In the genomic region with DNA sequence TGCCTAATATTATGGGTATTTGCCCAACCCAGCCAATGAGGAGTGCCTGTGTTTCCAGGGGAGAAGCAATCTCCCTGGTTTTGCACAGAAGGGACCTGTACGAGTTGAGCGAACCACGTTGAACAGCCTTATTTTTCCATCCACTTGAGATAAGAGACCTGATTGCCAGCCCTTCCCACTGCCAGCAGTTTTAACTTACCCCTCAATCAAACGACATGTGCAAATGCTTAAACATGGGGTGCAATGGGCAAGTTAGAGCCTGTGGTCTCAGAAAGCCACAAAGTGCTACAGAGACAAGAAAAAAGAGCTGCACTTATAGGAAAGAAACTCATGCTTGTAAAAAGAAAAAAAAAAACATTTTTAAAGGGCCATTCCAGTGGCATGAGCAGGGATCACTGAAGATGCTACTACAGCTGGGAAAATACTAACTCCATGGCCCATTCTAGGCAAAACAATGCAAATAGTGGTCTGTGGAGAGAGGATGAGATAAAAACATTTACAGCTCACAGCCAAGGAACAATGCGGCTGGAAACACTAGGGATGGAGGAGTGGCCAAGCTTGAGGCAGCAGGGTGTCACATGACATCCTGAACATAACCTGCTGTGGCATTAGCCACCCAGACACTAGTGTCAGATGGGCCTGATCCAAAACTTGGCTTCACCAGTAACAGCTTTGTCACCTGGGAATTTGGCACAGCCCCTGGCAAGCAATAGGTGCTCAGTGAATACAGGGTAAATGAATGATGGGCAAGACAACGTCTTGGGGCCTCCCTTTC, we compare ENCODE assay signal across 11 cellular contexts.
A peak's percentile ranks its signal among the peaks of the same experiment; 100 is the strongest.
DNase-seq lines count a peak whose midpoint lies in the region; ATAC-seq and TF ChIP-seq lines count a peak whose summit lies in the region.
"Had no signal": no experiment of that assay in that cellular context is flagged by ENCODE, and none has a peak within 500 bp of the region (broad histone marks: within the 10 kb centered on the region; RNA-seq: fewer than 3 reads in every experiment).

No MANE protein-coding gene starts in this region.

- peaks cover 43% of the 10 kb centered on the region for H3K4me1 Mint-ChIP-seq in activated T-helper 2 cell treated with anti-CD3 and anti-CD28 coated beads, Interferon-gamma antibody, Interleukin-2, Interleukin-4, amounts not matched to agents 10 μg/mL and 5 μg/mL and 100 μg/mL, durations not matched to agents 14 hours and 24 hours and 36 hours (ENCODE audit: low read depth)

- peaks cover 31% of the 10 kb centered on the region for H3F3A ChIP-seq in DOHH2 (ENCODE audit: control insufficient read depth, insufficient read depth)

- H3K9ac ChIP-seq in KMS-11 (no peak overlapping the region), mesendoderm (ENCODE audit: low read length) (no peak overlapping the region)

- intact Hi-C loops in activated T-helper 2 cell treated with anti-CD3 and anti-CD28 coated beads, Interferon-gamma antibody, Interleukin-2, Interleukin-4, amounts not matched to agents 10 μg/mL and 5 μg/mL and 100 μg/mL, durations not matched to agents 14 hours and 24 hours and 36 hours (cut with micrococcal nuclease): loop anchor here (1.0 kb wide), 1 partner anchor 56 kb away; no protein-coding TSS in a partner anchor

- H3K4me1 ChIP-seq in DOHH2 (ENCODE audit: control insufficient read depth, low read length): peaks cover 66% of the 10 kb centered on the region
- H3K4me1 ChIP-seq in KMS-11 (ENCODE audit: low read depth, poor library complexity, severe bottlenecking): peaks cover 65% of the 10 kb centered on the region
- peaks cover 7% of the 10 kb centered on the region for H3K4me1 ChIP-seq in mesendoderm (ENCODE audit: control insufficient read depth, low read depth, low read length)

- H3K27ac ChIP-seq in DOHH2 (ENCODE audit: low read depth, low read length) (peak overlapping the region; percentile 89), KMS-11 (peak overlapping the region; percentile 31; the same call in 1 of the 2 replicates), mesendoderm (ENCODE audit: low read depth, low read length) (peak overlapping the region; percentile 13)
- H3K27ac ChIP-seq: pancreas had no signal

- H3K18ac ChIP-seq in mesendoderm (ENCODE audit: low read length): peak overlapping the region; percentile 39

- no peaks in the 10 kb centered on the region for H3K9me2 ChIP-seq in DOHH2 (replicated peaks; ENCODE audit: control insufficient read depth, low read length)

- H4K20me1 ChIP-seq in DOHH2 (ENCODE audit: control insufficient read depth, insufficient read depth, low read depth, low read length): 0 out of 2 replicates have a peak, but pooled peaks cover 6% of the 10 kb centered on the region
- peaks cover 31% of the 10 kb centered on the region for H4K20me1 ChIP-seq in KMS-11 (ENCODE audit: insufficient read depth)

- no peak overlapping the region for H2AK5ac ChIP-seq in mesendoderm (ENCODE audit: low read length)

- H3K79me1 ChIP-seq in mesendoderm (ENCODE audit: low read length): no peaks in the 10 kb centered on the region

- H4K5ac ChIP-seq in mesendoderm (ENCODE audit: low read length): no peak overlapping the region

- H2BK15ac ChIP-seq in mesendoderm (replicated peaks; ENCODE audit: low read depth): no peak overlapping the region

- H3K27me3 Mint-ChIP-seq in activated T-helper 2 cell treated with anti-CD3 and anti-CD28 coated beads, Interferon-gamma antibody, Interleukin-2, Interleukin-4, amounts not matched to agents 10 μg/mL and 5 μg/mL and 100 μg/mL, durations not matched to agents 14 hours and 24 hours and 36 hours (ENCODE audit: low read depth): no peaks in the 10 kb centered on the region

- H3K36me3 ChIP-seq in DOHH2 (ENCODE audit: control insufficient read depth, low read length): no peaks in the 10 kb centered on the region
- H3K36me3 ChIP-seq in KMS-11 (ENCODE audit: insufficient read depth): no peaks in the 10 kb centered on the region
- no peaks in the 10 kb centered on the region for H3K36me3 ChIP-seq in mesendoderm (ENCODE audit: control insufficient read depth, insufficient read depth, low read length)
- H3K36me3 ChIP-seq: pancreas had no signal

- no CpG with 5 or more reads among the region's 6 CpGs for WGBS in mesendoderm (ENCODE audit: extremely low coverage, insufficient coverage, low lambda C conversion rate)

- peak overlapping the region; percentile 5 for H3K27ac Mint-ChIP-seq in activated T-helper 2 cell treated with anti-CD3 and anti-CD28 coated beads, Interferon-gamma antibody, Interleukin-2, Interleukin-4, amounts not matched to agents 10 μg/mL and 5 μg/mL and 100 μg/mL, durations not matched to agents 14 hours and 24 hours and 36 hours

- ATAC-seq in HG03135 (IDR thresholded peaks at IDR 0.05; ENCODE audit: unreplicated experiment) (no peak), HG03025 (IDR thresholded peaks at IDR 0.05; ENCODE audit: low FRiP score, unreplicated experiment) (no peak), GM21576 (IDR thresholded peaks at IDR 0.05; ENCODE audit: unreplicated experiment) (no peak)

- H3K36me3 Mint-ChIP-seq in activated T-helper 2 cell treated with anti-CD3 and anti-CD28 coated beads, Interferon-gamma antibody, Interleukin-2, Interleukin-4, amounts not matched to agents 10 μg/mL and 5 μg/mL and 100 μg/mL, durations not matched to agents 14 hours and 24 hours and 36 hours (ENCODE audit: low read depth): peaks cover 28% of the 10 kb centered on the region

- peak overlapping the region; percentile 42 for H3K56ac ChIP-seq in mesendoderm (ENCODE audit: low read length)

- H2AFZ ChIP-seq in KMS-11 (ENCODE audit: low read depth): no peak overlapping the region

- no peak for DNase-seq in activated T-helper 2 cell treated with anti-CD3 and anti-CD28 coated beads, Interferon-gamma antibody, Interleukin-2, Interleukin-4, amounts not matched to agents 10 μg/mL and 5 μg/mL and 100 μg/mL, durations not matched to agents 14 hours and 24 hours and 36 hours (ENCODE audit: low spot score)
- peak; percentile 81 for DNase-seq in mesendoderm
- no peak for DNase-seq in stimulated activated CD4-positive, alpha-beta T cell treated with anti-CD3 and anti-CD28 coated beads, Interleukin-4, amount 100 ng/mL, for 1 hour
- DNase-seq: cortex of kidney, MM.1S, pancreas had no signal

- H3K79me2 ChIP-seq in DOHH2 (ENCODE audit: control insufficient read depth, low read length): peaks cover 59% of the 10 kb centered on the region
- H3K79me2 ChIP-seq in KMS-11 (ENCODE audit: insufficient read depth, low read depth): peaks cover 97% of the 10 kb centered on the region
- no peaks in the 10 kb centered on the region for H3K79me2 ChIP-seq in mesendoderm (ENCODE audit: control insufficient read depth, insufficient read depth, low read length)

- no peaks in the 10 kb centered on the region for H3K9me3 ChIP-seq in DOHH2 (ENCODE audit: control insufficient read depth, insufficient read depth, low read length)
- H3K9me3 ChIP-seq: pancreas had no signal

- no peak overlapping the region for H4K8ac ChIP-seq in mesendoderm (ENCODE audit: low read depth, low read length)

- H3K4me3 ChIP-seq in DOHH2 (ENCODE audit: low read length): peak overlapping the region; percentile 53
- no peak overlapping the region for H3K4me3 ChIP-seq in KMS-11 (IDR thresholded peaks at IDR 0.05; ENCODE audit: insufficient read depth, low read depth, low read length)
- no peak overlapping the region for H3K4me3 ChIP-seq in mesendoderm (ENCODE audit: low read length)
- H3K4me3 ChIP-seq: pancreas had no signal

- peak overlapping the region; percentile 64 for H2BK5ac ChIP-seq in mesendoderm (ENCODE audit: low read length)

- H3K4me2 ChIP-seq in DOHH2 (ENCODE audit: low read length): peak overlapping the region; percentile 60
- H3K4me2 ChIP-seq in KMS-11: peak overlapping the region; percentile 26; the same call in 1 of the 2 replicates
- H3K4me2 ChIP-seq in mesendoderm (ENCODE audit: low read length): no peak overlapping the region

- no peaks in the 10 kb centered on the region for H3K9me3 Mint-ChIP-seq in activated T-helper 2 cell treated with anti-CD3 and anti-CD28 coated beads, Interferon-gamma antibody, Interleukin-2, Interleukin-4, amounts not matched to agents 10 μg/mL and 5 μg/mL and 100 μg/mL, durations not matched to agents 14 hours and 24 hours and 36 hours

- TF ChIP-seq CTCF in DOHH2 (IDR thresholded peaks at IDR 0.05; ENCODE audit: low read depth, low read length, poor library complexity, severe bottlenecking) (no peak), KMS-11 (conservative IDR thresholded peaks at IDR 0.05; ENCODE audit: low read depth, low read length) (no peak)

- no peak overlapping the region for H3K23ac ChIP-seq in mesendoderm (ENCODE audit: low read length)

- H2BK120ac ChIP-seq in mesendoderm (ENCODE audit: low read depth, low read length): peak overlapping the region; percentile 61

- H3K4ac ChIP-seq in mesendoderm (ENCODE audit: low read depth, low read length): peak overlapping the region; percentile 62

- H3K4me3 Mint-ChIP-seq in activated T-helper 2 cell treated with anti-CD3 and anti-CD28 coated beads, Interferon-gamma antibody, Interleukin-2, Interleukin-4, amounts not matched to agents 10 μg/mL and 5 μg/mL and 100 μg/mL, durations not matched to agents 14 hours and 24 hours and 36 hours (ENCODE audit: low read depth): no peak overlapping the region

- H3K27me3 ChIP-seq in DOHH2 (ENCODE audit: control insufficient read depth, low read length) (no peaks in the 10 kb centered on the region), KMS-11 (ENCODE audit: insufficient read depth, low read depth) (no peaks in the 10 kb centered on the region), mesendoderm (ENCODE audit: insufficient read depth, low read length, poor library complexity) (no peaks in the 10 kb centered on the region)
- H3K27me3 ChIP-seq: pancreas had no signal

Comparison
In these comparisons a context has a peak if more than half of its experiments do, and no peak if none do; other contexts are left out.
1. H3K27ac ChIP-seq: peak in every context shown above with its lines; median percentile 89 in DOHH2; 31 in KMS-11; 13 in mesendoderm.